8 cellular contexts compared by ENCODE assay signal in the genomic region with DNA sequence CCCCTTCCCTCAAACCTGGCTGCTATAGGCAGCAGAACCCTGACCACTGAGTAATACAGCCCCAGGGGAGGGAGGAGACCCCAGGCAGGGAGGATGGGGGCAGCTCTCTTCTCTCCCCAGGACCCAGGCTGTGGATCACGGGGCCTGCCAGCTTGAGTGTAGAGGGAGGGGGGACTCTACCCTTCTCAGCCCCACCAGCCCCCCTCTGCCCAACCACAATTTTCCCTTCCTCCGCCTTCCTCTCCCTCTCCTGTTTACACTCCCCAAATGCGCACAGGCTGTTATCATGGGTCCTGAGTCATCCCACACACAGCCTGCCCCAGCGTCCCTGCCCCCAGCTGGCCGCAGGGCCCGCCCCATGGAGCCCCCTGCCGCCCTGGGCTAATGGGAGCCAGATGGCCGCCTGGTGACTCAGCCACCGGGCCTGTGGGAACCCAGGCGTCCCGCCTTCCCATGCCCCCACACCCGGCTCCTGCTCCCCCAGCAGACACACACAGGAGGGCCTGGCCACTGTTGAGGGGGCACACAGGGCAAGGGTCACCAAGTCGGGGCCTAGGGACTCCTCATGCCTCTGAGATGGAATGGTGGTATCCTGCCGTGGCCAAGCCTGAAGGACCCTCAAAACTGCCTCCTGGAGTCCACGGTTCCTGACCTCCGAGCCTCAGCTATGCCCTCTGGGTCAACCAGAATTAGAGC. TPM values are rescaled to one million over a fixed set of nuclear protein-coding genes. Genes with fewer than 3 reads are reported as not detected.
A peak's percentile ranks its signal among the peaks of the same experiment; 100 is the strongest.
DNase-seq lines count a peak whose midpoint lies in the region; ATAC-seq and TF ChIP-seq lines count a peak whose summit lies in the region.

No MANE protein-coding gene starts in this region.

- no peak overlapping the region for H2AFZ ChIP-seq in GM23338

- TF ChIP-seq CTCF in GM23338 (conservative IDR thresholded peaks at IDR 0.05; ENCODE audit: low read depth in 2 of 2), result no peak

- no peak overlapping the region for H3K4me3 ChIP-seq in GM23338
- no peak overlapping the region for H3K4me3 ChIP-seq in SK-N-MC
- H3K4me3 ChIP-seq in naive thymus-derived CD4-positive, alpha-beta T cell (ENCODE audit: low read length), result no peak overlapping the region

- no peaks in the 10 kb centered on the region for H3K9me3 ChIP-seq in SK-N-MC (ENCODE audit: low read depth, low read length)
- no peaks in the 10 kb centered on the region for H3K9me3 ChIP-seq in naive thymus-derived CD4-positive, alpha-beta T cell (ENCODE audit: control insufficient read depth in 2 of 3, low read length in 3 of 3)

- peaks cover 3% of the 10 kb centered on the region; the same call in 2 of the 3 replicates for H3K9me3 Mint-ChIP-seq in GM23338
- peaks cover 0 to 3% (median 0%) of the 10 kb centered on the region in 11 donors for H3K9me3 Mint-ChIP-seq in naive thymus-derived CD4-positive, alpha-beta T cell

- H3K36me3 Mint-ChIP-seq in GM23338 (ENCODE audit: low read depth), result peaks cover 27% of the 10 kb centered on the region
- H3K36me3 Mint-ChIP-seq in naive thymus-derived CD4-positive, alpha-beta T cell, result peaks cover 0 to 29% (median 7%) of the 10 kb centered on the region in 5 donors

- peaks cover 52% of the 10 kb centered on the region for H3K4me1 ChIP-seq in GM23338 (ENCODE audit: insufficient read depth)
- peaks cover 25 to 26% of the 10 kb centered on the region in 2 donors for H3K4me1 ChIP-seq in naive thymus-derived CD4-positive, alpha-beta T cell (ENCODE audit: control insufficient read depth in 2 of 2, insufficient read depth in 2 of 2, low read length in 2 of 2)

- H3K27ac ChIP-seq in GM23338 (ENCODE audit: low read depth) (peak overlapping the region; percentile 84; the same call in 1 of the 2 replicates), SK-N-MC (peak overlapping the region; percentile 88)
- H3K27ac ChIP-seq in naive thymus-derived CD4-positive, alpha-beta T cell (ENCODE audit: low read depth, low read length), result peak overlapping the region; percentile 28

- no peaks in the 10 kb centered on the region for H3K9me2 ChIP-seq in GM23338 (ENCODE audit: insufficient read depth)

- H4K20me1 ChIP-seq in GM23338 (replicated peaks; ENCODE audit: insufficient read depth), result no peaks in the 10 kb centered on the region; the same call in 1 of the 2 replicates

- peaks cover 36% of the 10 kb centered on the region for H3K27me3 Mint-ChIP-seq in GM23338 (ENCODE audit: insufficient read depth, low read depth, poor library complexity)
- H3K27me3 Mint-ChIP-seq in naive thymus-derived CD4-positive, alpha-beta T cell, result no peaks in the 10 kb centered on the region

- CTCF ChIA-PET in naive thymus-derived CD4-positive, alpha-beta T cell (lab: Charles Lee), result no interaction called here

- H3K4me3 Mint-ChIP-seq in GM23338, result peak overlapping the region; percentile 34; the same call in 1 of the 3 replicates
- no peak overlapping the region for H3K4me3 Mint-ChIP-seq in naive thymus-derived CD4-positive, alpha-beta T cell

- no peaks in the 10 kb centered on the region for H3K27me3 ChIP-seq in GM23338 (ENCODE audit: insufficient read depth)
- no peaks in the 10 kb centered on the region for H3K27me3 ChIP-seq in naive thymus-derived CD4-positive, alpha-beta T cell (ENCODE audit: control insufficient read depth in 2 of 2, insufficient read depth in 2 of 2, low read length in 2 of 2)

- peak overlapping the region; percentile 26 for H3K9ac ChIP-seq in SK-N-MC (ENCODE audit: insufficient read length)

- H3K79me2 ChIP-seq in GM23338 (replicated peaks; ENCODE audit: insufficient read depth), result no peaks in the 10 kb centered on the region

- H3K4me1 Mint-ChIP-seq in GM23338, result peaks cover 60% of the 10 kb centered on the region
- peaks cover 36 to 52% (median 43%) of the 10 kb centered on the region in 7 donors for H3K4me1 Mint-ChIP-seq in naive thymus-derived CD4-positive, alpha-beta T cell

- ATAC-seq in GM23338, result peak; percentile 18
- ATAC-seq in naive thymus-derived CD4-positive, alpha-beta T cell, result no peak
- ATAC-seq in GM21528 (IDR thresholded peaks at IDR 0.05; ENCODE audit: low FRiP score, unreplicated experiment), result no peak

- H3F3A ChIP-seq in GM23338 (replicated peaks; ENCODE audit: low read depth), result peaks cover 27% of the 10 kb centered on the region

- H3K27ac Mint-ChIP-seq in GM23338, result peak overlapping the region; percentile 89
- H3K27ac Mint-ChIP-seq in naive thymus-derived CD4-positive, alpha-beta T cell, result peak overlapping the region; percentile 63 to 93 (median 87)

- DNase-seq in GM23338 (ENCODE audit: low spot score), result peak; percentile 37
- DNase-seq in SK-N-MC (ENCODE audit: low read depth, low spot score), result no peak
- peak; percentile 76 for DNase-seq in epidermal melanocyte (ENCODE audit: insufficient read length, low spot score)
- DNase-seq in naive thymus-derived CD4-positive, alpha-beta T cell, result no peak
- DNase-seq in NCI-H1092 (lab: John Stamatoyannopoulos, UW), result no peak
- DNase-seq in stimulated activated CD4-positive, alpha-beta T cell treated with anti-CD3 and anti-CD28 coated beads, Interleukin-15, amount 100 ng/mL, for 24 hours, result no peak
- DNase-seq in NCI-H345 treated with DMSO at 0.1 percent for 48 hours (lab: John Stamatoyannopoulos, UW; ENCODE audit: unreplicated experiment), result no peak

- no peaks in the 10 kb centered on the region for H3K36me3 ChIP-seq in GM23338 (ENCODE audit: insufficient read depth)
- peaks cover 16% of the 10 kb centered on the region; the same call in 1 of the 2 replicates for H3K36me3 ChIP-seq in SK-N-MC (ENCODE audit: insufficient read depth, low read length)
- peaks cover 6 to 64% (median 18%) of the 10 kb centered on the region in 3 experiments for H3K36me3 ChIP-seq in naive thymus-derived CD4-positive, alpha-beta T cell (ENCODE audit: control insufficient read depth in 2 of 3, insufficient read depth in 3 of 3, low read length in 3 of 3)

- H3K4me2 ChIP-seq in GM23338, result peak overlapping the region; percentile 51

- intact Hi-C loops in naive thymus-derived CD4-positive, alpha-beta T cell (cut with micrococcal nuclease), result no loop called here

- POLR2A ChIA-PET in naive thymus-derived CD4-positive, alpha-beta T cell (lab: Charles Lee), result interaction anchor here (0.5 to 6.4 kb wide), 4 partner anchors 12 to 32 kb away, joined by 3 to 51 read pairs (median 5); a partner anchor contains a TSS

TF ChIP-seq in GM23338, 12 proteins besides CTCF, POLR2A, EP300 and RAD21:
- TF ChIP-seq POLR2AphosphoS5 (IDR thresholded peaks at IDR 0.05; ENCODE audit: low read depth) (0 out of 2 replicates have a peak, but pooled peaks have one; percentile 10), EZH2phosphoT487 (IDR thresholded peaks at IDR 0.05; ENCODE audit: unreplicated experiment) (no peak)

RNA-seq across cellular contexts. Expression of a gene that starts 13.6 kb away (rescaled TPM):
- 8.0 and 9.7 TPM in 2 replicates for total RNA-seq in GM23338 (2014; rRNA removed; shearing (Covaris generic))
- 8.2 and 11.0 TPM in 2 replicates for polyA plus RNA-seq in GM23338 (2016; fragmentation: Nextera tagmentation; extraction: Ambion mirVana)
- 10 to 100 TPM; 35.9 to 56.5 (median 49.1) TPM for total RNA-seq in naive thymus-derived CD4-positive, alpha-beta T cell
- 10 to 100 TPM; 22.3 to 27.6 TPM for polyA plus RNA-seq in naive thymus-derived CD4-positive, alpha-beta T cell

RNA-seq across cellular contexts. Expression of a gene that starts 30.1 kb away (rescaled TPM):
- total RNA-seq in GM23338 (2014; rRNA removed; shearing (Covaris generic)), result 6.7 and 7.9 TPM in 2 replicates
- 0.99 and 1.4 TPM in 2 replicates for polyA plus RNA-seq in GM23338 (2016; fragmentation: Nextera tagmentation; extraction: Ambion mirVana)
- total RNA-seq in naive thymus-derived CD4-positive, alpha-beta T cell, result 100 to 1,000 TPM in 3 of 5 experiments, 10 to 100 TPM in 2; 91.2 to 322 (median 185) TPM
- 10 to 100 TPM; 31.4 to 62.3 TPM for polyA plus RNA-seq in naive thymus-derived CD4-positive, alpha-beta T cell

RNA-seq across cellular contexts. Expression of a gene that starts 40.4 kb away (rescaled TPM):
- 2.7 and 3.0 TPM in 2 replicates for total RNA-seq in GM23338 (2014; rRNA removed; shearing (Covaris generic))
- polyA plus RNA-seq in GM23338 (2016; fragmentation: Nextera tagmentation; extraction: Ambion mirVana), result 4.9 and 7.4 TPM in 2 replicates
- 10 to 100 TPM; 11.6 to 38.9 (median 12.5) TPM for total RNA-seq in naive thymus-derived CD4-positive, alpha-beta T cell
- 10 to 100 TPM; 18.0 to 20.5 TPM for polyA plus RNA-seq in naive thymus-derived CD4-positive, alpha-beta T cell

RNA-seq across cellular contexts. Expression of a gene that starts 52.8 kb away (rescaled TPM):
- 9.3 and 9.5 TPM in 2 replicates for total RNA-seq in GM23338 (2014; rRNA removed; shearing (Covaris generic))
- 8.1 and 10.6 TPM in 2 replicates for polyA plus RNA-seq in GM23338 (2016; fragmentation: Nextera tagmentation; extraction: Ambion mirVana)
- 10 to 100 TPM in 4 of 5 experiments, 1 to 10 TPM in 1; 8.2 to 18.1 (median 16.0) TPM for total RNA-seq in naive thymus-derived CD4-positive, alpha-beta T cell
- 1 to 10 TPM; 5.2 to 8.6 TPM for polyA plus RNA-seq in naive thymus-derived CD4-positive, alpha-beta T cell

RNA-seq across cellular contexts. Expression of a gene that starts 59.4 kb away (rescaled TPM):
- 166 and 204 TPM in 2 replicates for total RNA-seq in GM23338 (2014; rRNA removed; shearing (Covaris generic))
- 204 and 207 TPM in 2 replicates for polyA plus RNA-seq in GM23338 (2016; fragmentation: Nextera tagmentation; extraction: Ambion mirVana)
- 100 to 1,000 TPM; 253 to 319 (median 280) TPM for total RNA-seq in naive thymus-derived CD4-positive, alpha-beta T cell
- polyA plus RNA-seq in naive thymus-derived CD4-positive, alpha-beta T cell, result 10 to 100 TPM; 51.4 to 81.6 TPM

Comparison
In these comparisons a context has a peak if more than half of its experiments do, and no peak if none do; other contexts are left out.
1. DNase-seq: peak in GM23338 (single experiment) and epidermal melanocyte (single experiment); none in SK-N-MC (single experiment), naive thymus-derived CD4-positive, alpha-beta T cell (0 of 9), NCI-H1092 (single experiment), stimulated activated CD4-positive, alpha-beta T cell treated with anti-CD3 and anti-CD28 coated beads, Interleukin-15, amount 100 ng/mL, for 24 hours (single experiment) and NCI-H345 treated with DMSO at 0.1 percent for 48 hours (single experiment).
2. H3K27ac ChIP-seq: peak in every context shown above with its lines; median percentile 88 in SK-N-MC; 84 in GM23338; 28 in naive thymus-derived CD4-positive, alpha-beta T cell.
3. RNA of a gene that starts 30.1 kb away (total RNA-seq): 91.2 to 322 TPM in naive thymus-derived CD4-positive, alpha-beta T cell; 6.7 to 7.9 TPM in GM23338; every median in the first group is over 10 times any median in the second.